In genomic region chr14:102663031-102663430, GRCh38 we compare ENCODE assay signal across 1 cellular context.
TF ChIP-seq lines count a peak whose summit lies in the region.

No MANE protein-coding gene starts in this region.

TF ChIP-seq in GM23338, 12 proteins besides CTCF, POLR2A, EP300 and RAD21 (continued from another document):
- TF ChIP-seq ZNF462 (CRISPR knock-in tag; IDR thresholded peaks at IDR 0.05) (0 out of 2 replicates have a peak, but pooled peaks have one; percentile 26), NANOG (IDR thresholded peaks at IDR 0.05; ENCODE audit: borderline replicate concordance) (peak; percentile 18; the same call in 1 of the 2 replicates)
